ENCODE assay signal across 8 cellular contexts in genomic region chr15:45205192-45205591, GRCh38. TPM values are rescaled to one million over a fixed set of nuclear protein-coding genes. Genes with fewer than 3 reads are reported as not detected.
DNase-seq lines count a peak whose midpoint lies in the region; ATAC-seq and TF ChIP-seq lines count a peak whose summit lies in the region.

No MANE protein-coding gene starts in this region.

- H3K9me3 ChIP-seq in MG63, result no peaks in the 10 kb centered on the region

- no peak overlapping the region for H3K4me3 ChIP-seq in MG63

- H3K27me3 ChIP-seq in MG63, result no peaks in the 10 kb centered on the region; the same call in 1 of the 2 replicates

- ATAC-seq in SK-N-SH treated with all-trans-retinoic acid at 6 μM for 48 hours (peak; percentile 54), GM19397 (IDR thresholded peaks at IDR 0.05; ENCODE audit: unreplicated experiment) (no peak)

- DNase-seq in NCI-H2171 treated with DMSO at 0.1 percent for 48 hours (lab: John Stamatoyannopoulos, UW) (peak; percentile 66), NCI-H2171 (lab: John Stamatoyannopoulos, UW) (no peak), MG63 (peak; percentile 55), amniotic stem cell (lab: John Stamatoyannopoulos, UW) (peak; percentile 14), iris pigment epithelial cell (ENCODE audit: low read depth) (peak; percentile 70)
- peak; percentile 58 to 66 for DNase-seq in stimulated activated CD4-positive, alpha-beta T cell treated with anti-CD3 and anti-CD28 coated beads, Interleukin-4, amount 100 ng/mL, for 48 hours (ENCODE audit: low read depth in 2 of 2)

- H3K36me3 ChIP-seq in MG63, result no peaks in the 10 kb centered on the region

TF ChIP-seq in SK-N-SH treated with all-trans-retinoic acid at 6 μM for 48 hours, 23 proteins besides CTCF, POLR2A, EP300 and RAD21:
- TF ChIP-seq CSRNP3 (CRISPR knock-in tag; IDR thresholded peaks at IDR 0.05), result no peak
- no peak for TF ChIP-seq CSDC2 (CRISPR knock-in tag; IDR thresholded peaks at IDR 0.05)
- TF ChIP-seq ZC3H10 (CRISPR knock-in tag; IDR thresholded peaks at IDR 0.05), result no peak
- TF ChIP-seq ISL1 (CRISPR knock-in tag; IDR thresholded peaks at IDR 0.05), result no peak
- TF ChIP-seq ZNF565 (CRISPR knock-in tag; conservative IDR thresholded peaks at IDR 0.05; ENCODE audit: low read depth), result no peak
- no peak for TF ChIP-seq RARB (CRISPR knock-in tag; IDR thresholded peaks at IDR 0.05)
- no peak for TF ChIP-seq ARNTL (CRISPR knock-in tag; IDR thresholded peaks at IDR 0.05; ENCODE audit: borderline replicate concordance, low read depth)
- no peak for TF ChIP-seq ESRRG (CRISPR knock-in tag; IDR thresholded peaks at IDR 0.05)
- TF ChIP-seq POU6F1 (CRISPR knock-in tag; IDR thresholded peaks at IDR 0.05; ENCODE audit: borderline replicate concordance, low read depth), result no peak
- TF ChIP-seq ZNF8 (CRISPR knock-in tag; IDR thresholded peaks at IDR 0.05), result no peak

RNA-seq across cellular contexts. Expression of gene SHF, which starts 17.4 kb away (rescaled TPM):
- total RNA-seq in MG63 (2014; rRNA removed; shearing (Covaris generic); ENCODE audit: low replicate concordance), result 0.33 TPM in 1 of 2 replicates, not detected in the other

RNA-seq across cellular contexts. Expression of gene SLC28A2, which starts 46.8 kb away (rescaled TPM):
- not detected in 2 replicates for total RNA-seq in MG63 (2014; rRNA removed; shearing (Covaris generic); ENCODE audit: low replicate concordance)
